In the genomic region with DNA sequence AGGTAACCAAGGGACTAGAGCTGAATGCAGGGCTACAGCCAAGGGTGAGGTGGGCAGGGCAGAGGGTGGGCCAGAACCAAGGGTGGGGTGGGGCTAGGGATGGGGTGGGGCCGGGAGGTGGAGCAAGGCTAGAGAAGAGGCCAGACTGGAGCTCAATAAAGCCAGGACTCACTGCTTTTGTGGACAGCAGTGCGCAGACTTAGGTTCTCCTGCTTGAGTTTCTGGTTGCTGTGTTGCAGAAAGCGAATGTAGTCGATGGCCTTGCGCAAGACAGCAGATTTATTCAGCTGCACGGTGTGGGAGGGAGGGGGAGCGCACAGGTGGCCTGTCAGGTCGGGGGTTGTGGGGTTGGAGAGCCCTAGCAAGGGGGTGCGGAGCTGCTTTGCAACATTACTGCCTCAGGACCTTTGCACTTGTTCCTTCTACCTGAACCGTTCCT, we compare ENCODE assay signal across 10 cellular contexts. TPM values are rescaled to one million over a fixed set of nuclear protein-coding genes. Genes with fewer than 3 reads are reported as not detected.
DNase-seq lines count a peak whose midpoint lies in the region; ATAC-seq and TF ChIP-seq lines count a peak whose summit lies in the region.
"Had no signal": no experiment of that assay in that cellular context is flagged by ENCODE, and none has a peak within 500 bp of the region (broad histone marks: within the 10 kb centered on the region; RNA-seq: fewer than 3 reads in every experiment).

No MANE protein-coding gene starts in this region.

- no peaks in the 10 kb centered on the region for H3K27me3 ChIP-seq in Panc1 (ENCODE audit: control insufficient read depth, insufficient read depth, low read length)
- H3K27me3 ChIP-seq in esophagus squamous epithelium: no peaks in the 10 kb centered on the region
- no peaks in the 10 kb centered on the region for H3K27me3 ChIP-seq in upper lobe of right lung

- DNase-seq in activated naive CD4-positive, alpha-beta T cell treated with anti-CD3 and anti-CD28 coated beads, Interleukin-2, amount 10 ng/mL, durations not matched to agents 7 days and 5 days: peak; percentile 35
- DNase-seq in activated naive CD4-positive, alpha-beta T cell treated with Interleukin-2 at 50 U/mL for 16 hours: no peak
- DNase-seq in Panc1 (ENCODE audit: low read depth, low spot score): no peak
- no peak for DNase-seq in esophagus squamous epithelium (lab: John Stamatoyannopoulos, UW)
- DNase-seq in upper lobe of right lung: peak; percentile 78
- DNase-seq in NOMO-1 (lab: John Stamatoyannopoulos, UW; ENCODE audit: unreplicated experiment in 2 of 2): no peak
- no peak for DNase-seq in natural killer cell treated with Interleukin-12 subunit alpha and Interleukin-12 subunit beta and Interleukin-15 and Interleukin-18, amount 100 ng/mL, for 72 hours (ENCODE audit: low spot score)
- DNase-seq: NCI-H446 treated with DMSO at 0.1 percent for 48 hours; stimulated activated naive CD4-positive, alpha-beta T cell treated with Interleukin-2 at 50 U/mL for 16 hours had no signal

- H3K36me3 ChIP-seq in Panc1 (ENCODE audit: control insufficient read depth, insufficient read depth, low read length): no peaks in the 10 kb centered on the region; the same call in none of the 2 replicates
- H3K36me3 ChIP-seq in esophagus squamous epithelium: peaks cover 26 to 76% (median 51%) of the 10 kb centered on the region in 3 donors
- peaks cover 54% of the 10 kb centered on the region for H3K36me3 ChIP-seq in upper lobe of right lung

- in situ Hi-C loops in Panc1 (cut with HindIII; ENCODE audit: low pct_unique_long_range_greater_than_20kb, low sequenced_read_pairs): no loop called here

- peaks cover 59% of the 10 kb centered on the region for H3K4me1 Mint-ChIP-seq in activated naive CD4-positive, alpha-beta T cell treated with anti-CD3 and anti-CD28 coated beads, Interleukin-2, amount 10 ng/mL, durations not matched to agents 7 days and 5 days
- peaks cover 21 to 28% of the 10 kb centered on the region in 2 donors for H3K4me1 Mint-ChIP-seq in natural killer cell treated with Interleukin-12 subunit alpha and Interleukin-12 subunit beta and Interleukin-15 and Interleukin-18, amount 100 ng/mL, for 72 hours (ENCODE audit: low read depth in 2 of 2)

- peaks cover 59% of the 10 kb centered on the region for H3K36me3 Mint-ChIP-seq in activated naive CD4-positive, alpha-beta T cell treated with anti-CD3 and anti-CD28 coated beads, Interleukin-2, amount 10 ng/mL, durations not matched to agents 7 days and 5 days
- no peaks in the 10 kb centered on the region for H3K36me3 Mint-ChIP-seq in natural killer cell treated with Interleukin-12 subunit alpha and Interleukin-12 subunit beta and Interleukin-15 and Interleukin-18, amount 100 ng/mL, for 72 hours

- H3K4me1 ChIP-seq in Panc1 (ENCODE audit: control insufficient read depth, insufficient read depth, low read length) (peaks cover 68% of the 10 kb centered on the region), esophagus squamous epithelium (peaks cover 64 to 98% (median 64%) of the 10 kb centered on the region in 3 donors), upper lobe of right lung (peaks cover 43% of the 10 kb centered on the region)

- POLR2A ChIA-PET in Panc1 (lab: Charles Lee): interaction anchor here (0.5 to 0.6 kb wide), 3 partner anchors 17 to 1849 kb away, joined by 3 to 5 read pairs (median 4); a partner anchor contains a TSS

- no peaks in the 10 kb centered on the region for H3K9me3 ChIP-seq in Panc1 (ENCODE audit: control insufficient read depth, insufficient read depth, low read depth, low read length)
- no peaks in the 10 kb centered on the region for H3K9me3 ChIP-seq in esophagus squamous epithelium
- H3K9me3 ChIP-seq in upper lobe of right lung: no peaks in the 10 kb centered on the region

- H3K27me3 Mint-ChIP-seq in activated naive CD4-positive, alpha-beta T cell treated with anti-CD3 and anti-CD28 coated beads, Interleukin-2, amount 10 ng/mL, durations not matched to agents 7 days and 5 days: no peaks in the 10 kb centered on the region
- H3K27me3 Mint-ChIP-seq in natural killer cell treated with Interleukin-12 subunit alpha and Interleukin-12 subunit beta and Interleukin-15 and Interleukin-18, amount 100 ng/mL, for 72 hours: no peaks in the 10 kb centered on the region

- CTCF ChIA-PET in activated naive CD4-positive, alpha-beta T cell treated with anti-CD3 and anti-CD28 coated beads, Interleukin-2, amount 10 ng/mL, durations not matched to agents 7 days and 5 days (lab: Charles Lee): interaction anchor here (0.9 kb wide), 1 partner anchor 30 kb away, joined by 3 read pairs; no protein-coding TSS in a partner anchor
- CTCF ChIA-PET in Panc1 (lab: Charles Lee): interaction anchor here (0.5 kb wide), 1 partner anchor 31 kb away, joined by 3 read pairs; no protein-coding TSS in a partner anchor

- 53 to 89% methylated on average over 3 to 7 of the region's 10 CpGs for WGBS in esophagus squamous epithelium, 2 donors

- intact Hi-C loops in Panc1 (cut with micrococcal nuclease; ENCODE audit: unreplicated experiment) (no loop called here), esophagus squamous epithelium (cut with DNase I) (loop anchor here (10.0 kb wide), 1 partner anchor 217 kb away; a partner anchor contains a TSS), upper lobe of right lung (cut with DNase I) (loop anchor here (10.0 kb wide), 1 partner anchor 97 kb away; no protein-coding TSS in a partner anchor)

- no peak for TF ChIP-seq CTCF in Panc1 (IDR thresholded peaks at IDR 0.05)
- TF ChIP-seq CTCF in esophagus squamous epithelium (IDR thresholded peaks at IDR 0.05): no peak
- no peak for TF ChIP-seq CTCF in upper lobe of right lung (IDR thresholded peaks at IDR 0.05)

- H3K9me3 Mint-ChIP-seq in activated naive CD4-positive, alpha-beta T cell treated with anti-CD3 and anti-CD28 coated beads, Interleukin-2, amount 10 ng/mL, durations not matched to agents 7 days and 5 days: no peaks in the 10 kb centered on the region
- H3K9me3 Mint-ChIP-seq in natural killer cell treated with Interleukin-12 subunit alpha and Interleukin-12 subunit beta and Interleukin-15 and Interleukin-18, amount 100 ng/mL, for 72 hours: no peaks in the 10 kb centered on the region

- H3K4me3 ChIP-seq in Panc1 (ENCODE audit: low read depth in 2 of 2, low read length in 2 of 2): no peak overlapping the region
- no peak overlapping the region for H3K4me3 ChIP-seq in esophagus squamous epithelium
- H3K4me3 ChIP-seq in upper lobe of right lung: no peak overlapping the region

- ATAC-seq in Panc1 (peak; percentile 57), upper lobe of right lung (peak; percentile 61), GM18505 (IDR thresholded peaks at IDR 0.05; ENCODE audit: unreplicated experiment) (no peak)
- ATAC-seq in natural killer cell treated with Interleukin-12 subunit alpha and Interleukin-12 subunit beta and Interleukin-15 and Interleukin-18, amount 100 ng/mL, for 72 hours: no peak

- no TSS peak for BruUV-seq in Panc1 (replicated peaks; lab: Mats Ljungman, UMichigan)

- no peak overlapping the region for H3K4me3 Mint-ChIP-seq in activated naive CD4-positive, alpha-beta T cell treated with anti-CD3 and anti-CD28 coated beads, Interleukin-2, amount 10 ng/mL, durations not matched to agents 7 days and 5 days
- H3K4me3 Mint-ChIP-seq in natural killer cell treated with Interleukin-12 subunit alpha and Interleukin-12 subunit beta and Interleukin-15 and Interleukin-18, amount 100 ng/mL, for 72 hours: no peak overlapping the region

- H3K27ac ChIP-seq in Panc1 (ENCODE audit: low read length): peak overlapping the region; percentile 59
- H3K27ac ChIP-seq in esophagus squamous epithelium: peak overlapping the region in 3 of 4 donors; percentile 49 to 96 (median 92)
- H3K27ac ChIP-seq in upper lobe of right lung: no peak overlapping the region

- H3K27ac Mint-ChIP-seq in activated naive CD4-positive, alpha-beta T cell treated with anti-CD3 and anti-CD28 coated beads, Interleukin-2, amount 10 ng/mL, durations not matched to agents 7 days and 5 days: no peak overlapping the region
- no peak overlapping the region for H3K27ac Mint-ChIP-seq in natural killer cell treated with Interleukin-12 subunit alpha and Interleukin-12 subunit beta and Interleukin-15 and Interleukin-18, amount 100 ng/mL, for 72 hours

- no peak for TF ChIP-seq POLR2A in esophagus squamous epithelium (IDR thresholded peaks at IDR 0.05)
- no peak for TF ChIP-seq POLR2A in GM18505 (IDR thresholded peaks at IDR 0.05; ENCODE audit: borderline replicate concordance, extremely low read depth, insufficient read depth, insufficient read length)

RNA-seq across cellular contexts. Expression of a gene that starts 18.7 kb away (rescaled TPM):
- 230 TPM for total RNA-seq in Panc1 (2021; ENCODE audit: unreplicated experiment)
- polyA plus RNA-seq in Panc1 (2012; ENCODE audit: insufficient read length): 434 TPM
- 100 to 1,000 TPM in 2 of 4 donors, 10 to 100 TPM in 2; 55.0 to 137 (median 108) TPM for total RNA-seq in esophagus squamous epithelium
- total RNA-seq in upper lobe of right lung: 80.8 TPM
- 10 to 100 TPM; 55.8 to 73.5 TPM for total RNA-seq in natural killer cell treated with Interleukin-12 subunit alpha and Interleukin-12 subunit beta and Interleukin-15 and Interleukin-18, amount 100 ng/mL, for 72 hours

Comparison
In these comparisons a context has a peak if more than half of its experiments do, and no peak if none do; other contexts are left out.
1. DNase-seq: peak in activated naive CD4-positive, alpha-beta T cell treated with anti-CD3 and anti-CD28 coated beads, Interleukin-2, amount 10 ng/mL, durations not matched to agents 7 days and 5 days (single experiment) and upper lobe of right lung (single experiment); none in activated naive CD4-positive, alpha-beta T cell treated with Interleukin-2 at 50 U/mL for 16 hours (single experiment), Panc1 (single experiment), esophagus squamous epithelium (single experiment), NOMO-1 (0 of 2) and natural killer cell treated with Interleukin-12 subunit alpha and Interleukin-12 subunit beta and Interleukin-15 and Interleukin-18, amount 100 ng/mL, for 72 hours (single experiment).
2. ATAC-seq: peak in Panc1 (single experiment) and upper lobe of right lung (single experiment); none in natural killer cell treated with Interleukin-12 subunit alpha and Interleukin-12 subunit beta and Interleukin-15 and Interleukin-18, amount 100 ng/mL, for 72 hours (0 of 2) and GM18505 (single experiment).